ENCODE assay signal across 9 cellular contexts in the genomic region with DNA sequence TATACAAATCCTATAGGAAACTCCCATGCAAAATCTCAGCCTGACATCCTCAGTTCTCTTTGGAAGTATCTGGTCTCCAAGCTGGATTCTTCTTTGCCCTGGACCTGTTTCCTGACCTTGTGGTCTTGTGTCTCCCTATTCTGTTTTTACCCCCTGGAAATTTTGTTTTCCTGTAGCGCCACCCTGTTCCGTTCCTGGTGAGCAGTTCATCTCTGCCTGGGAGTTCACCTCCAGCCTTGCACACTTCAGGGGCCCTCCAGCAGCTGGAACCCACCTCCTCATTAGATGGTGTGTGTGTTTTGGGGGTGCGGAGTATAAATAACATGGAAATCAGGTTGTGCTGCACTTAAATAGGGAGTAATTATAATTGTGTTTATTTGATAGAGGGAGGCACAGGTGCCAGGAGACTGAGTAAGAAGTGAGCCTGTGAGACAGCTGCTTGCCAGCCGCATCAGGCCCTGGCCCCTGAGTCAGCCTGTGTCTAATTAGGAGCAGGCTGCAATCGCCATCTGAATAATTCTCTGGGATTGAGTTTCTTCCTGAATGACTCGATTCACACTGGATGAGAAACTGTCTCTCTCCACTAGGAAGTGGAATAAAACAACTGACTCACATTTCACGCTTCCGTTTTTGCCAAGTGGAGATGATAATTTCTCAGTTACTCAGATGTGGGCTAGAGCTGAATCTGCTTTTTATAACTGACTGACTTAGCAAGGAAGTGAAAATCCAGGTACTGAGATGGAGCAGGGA.
DNase-seq lines count a peak whose midpoint lies in the region; ATAC-seq lines count a peak whose summit lies in the region.
"Had no signal": no experiment of that assay in that cellular context is flagged by ENCODE, and none has a peak within 500 bp of the region (broad histone marks: within the 10 kb centered on the region; RNA-seq: fewer than 3 reads in every experiment).

No MANE protein-coding gene starts in this region.

- H3K27me3 ChIP-seq in ACC112 (ENCODE audit: insufficient read depth, low read length), result no peaks in the 10 kb centered on the region
- no peaks in the 10 kb centered on the region for H3K27me3 ChIP-seq in MG63

- H3K4me1 ChIP-seq in ACC112 (ENCODE audit: control insufficient read depth, insufficient read depth, low read length, unreplicated experiment), result peaks cover 22% of the 10 kb centered on the region

- peak overlapping the region; percentile 71 for H3K27ac ChIP-seq in ACC112 (ENCODE audit: low read depth, low read length)
- H3K27ac ChIP-seq: VCaP had no signal

- H3K36me3 ChIP-seq in ACC112 (ENCODE audit: insufficient read depth, low read length) (no peaks in the 10 kb centered on the region), MG63 (no peaks in the 10 kb centered on the region)

- DNase-seq in MG63, result peak; percentile 93
- peak; percentile 90 for DNase-seq in amniotic epithelial cell (ENCODE audit: low read depth)
- DNase-seq in kidney tubule cell (ENCODE audit: low spot score), result peak; percentile 97
- no peak for DNase-seq in GM19238 (ENCODE audit: insufficient read length, low spot score)
- DNase-seq in NCI-H345 treated with DMSO at 0.1 percent for 48 hours (lab: John Stamatoyannopoulos, UW; ENCODE audit: unreplicated experiment), result no peak
- DNase-seq in stimulated activated CD4-positive, alpha-beta T cell treated with anti-CD3 and anti-CD28 coated beads, Interleukin-4, amount 100 ng/mL, for 4 hours, result no peak

- no peaks in the 10 kb centered on the region for H3K9me3 ChIP-seq in MG63

- no peak for ATAC-seq in GM19324 (IDR thresholded peaks at IDR 0.05; ENCODE audit: low FRiP score, unreplicated experiment)

- no peaks in the 10 kb centered on the region for H3K79me2 ChIP-seq in ACC112 (ENCODE audit: control insufficient read depth, insufficient read depth, low read length, unreplicated experiment)

- H3K4me3 ChIP-seq in ACC112 (ENCODE audit: low read depth, low read length), result no peak overlapping the region
- no peak overlapping the region for H3K4me3 ChIP-seq in MG63

- peak overlapping the region; percentile 66 for H2AFZ ChIP-seq in ACC112 (ENCODE audit: low read length, unreplicated experiment)

Comparison
In these comparisons a context has a peak if more than half of its experiments do, and no peak if none do; other contexts are left out.
1. DNase-seq: peak in MG63 (single experiment), amniotic epithelial cell (single experiment) and kidney tubule cell (single experiment); none in GM19238 (single experiment), NCI-H345 treated with DMSO at 0.1 percent for 48 hours (single experiment) and stimulated activated CD4-positive, alpha-beta T cell treated with anti-CD3 and anti-CD28 coated beads, Interleukin-4, amount 100 ng/mL, for 4 hours (0 of 2).